ENCODE assay signal across 8 cellular contexts in genomic region chr16:70523621-70524405, GRCh38. TPM values are rescaled to one million over a fixed set of nuclear protein-coding genes. Genes with fewer than 3 reads are reported as not detected.
DNase-seq lines count a peak whose midpoint lies in the region; ATAC-seq and TF ChIP-seq lines count a peak whose summit lies in the region.

Gene SF3B3 (plus strand): TSS chr16:70523816. CDS start chr16:70526657, 2,841 bp downstream.

- H3K9ac ChIP-seq in ES-I3 (ENCODE audit: low read depth, low read length) (peak within 1 kb of the TSS; percentile 100), rectal smooth muscle tissue (ENCODE audit: low read length) (peak within 1 kb of the TSS; percentile 81)

- peaks cover 44% of the 10 kb centered on the region for H3K4me1 Mint-ChIP-seq in T-helper 1 cell treated with Interleukin-12 subunit alpha and Interleukin-12 subunit beta and Interleukin-4 antibody, amounts not matched to agents 30 μg/mL and 1 μg/mL, for 36 hours (ENCODE audit: low read depth)

- peak within 1 kb of the TSS; percentile 99 for H3K27ac ChIP-seq in HEK293 (ENCODE audit: extremely low read depth, low read depth, low read length)
- H3K27ac ChIP-seq in ascending aorta = peak within 1 kb of the TSS; percentile 86 to 95
- peak within 1 kb of the TSS; percentile 73 for H3K27ac ChIP-seq in rectal smooth muscle tissue (ENCODE audit: low read depth, low read length)

- peak within 1 kb of the TSS; percentile 98 for H3K27ac Mint-ChIP-seq in T-helper 1 cell treated with Interleukin-12 subunit alpha and Interleukin-12 subunit beta and Interleukin-4 antibody, amounts not matched to agents 30 μg/mL and 1 μg/mL, for 36 hours

- H3K4me3 ChIP-seq in HEK293 (ENCODE audit: low read depth, low read length) = peak within 1 kb of the TSS; percentile 91
- peak within 1 kb of the TSS; percentile 66 to 89 for H3K4me3 ChIP-seq in ascending aorta
- H3K4me3 ChIP-seq in rectal smooth muscle tissue (ENCODE audit: low read length) = peak within 1 kb of the TSS; percentile 90

- intact Hi-C loops in ascending aorta (cut with DNase I) = no loop called here

- H3K27me3 Mint-ChIP-seq in T-helper 1 cell treated with Interleukin-12 subunit alpha and Interleukin-12 subunit beta and Interleukin-4 antibody, amounts not matched to agents 30 μg/mL and 1 μg/mL, for 36 hours (ENCODE audit: low read depth) = no peaks in the 10 kb centered on the region

- H3K27me3 ChIP-seq in ascending aorta = no peaks in the 10 kb centered on the region
- no peaks in the 10 kb centered on the region for H3K27me3 ChIP-seq in rectal smooth muscle tissue (ENCODE audit: control insufficient read depth, insufficient read depth, low read length)

- ATAC-seq in GM18873 (IDR thresholded peaks at IDR 0.05; ENCODE audit: low FRiP score, unreplicated experiment) = no peak

- peaks cover 40% of the 10 kb centered on the region for H3K36me3 Mint-ChIP-seq in T-helper 1 cell treated with Interleukin-12 subunit alpha and Interleukin-12 subunit beta and Interleukin-4 antibody, amounts not matched to agents 30 μg/mL and 1 μg/mL, for 36 hours (ENCODE audit: low read depth)

- no peaks in the 10 kb centered on the region for H3K9me3 ChIP-seq in ES-I3 (ENCODE audit: control insufficient read depth, insufficient read depth, low read length)
- H3K9me3 ChIP-seq in HEK293 (ENCODE audit: control insufficient read depth, insufficient read depth, low read depth, low read length) = no peaks in the 10 kb centered on the region
- no peaks in the 10 kb centered on the region for H3K9me3 ChIP-seq in ascending aorta

- no peaks in the 10 kb centered on the region for H3K9me3 Mint-ChIP-seq in T-helper 1 cell treated with Interleukin-12 subunit alpha and Interleukin-12 subunit beta and Interleukin-4 antibody, amounts not matched to agents 30 μg/mL and 1 μg/mL, for 36 hours

- POLR2A ChIA-PET in HEK293 (lab: Yijun Ruan, JAX) = interaction anchor here (0.6 to 5.9 kb wide), 8 partner anchors 10 to 250 kb away, joined by 3 to 42 read pairs (median 5); partner anchors contain the start of gene DDX19A

- H3K4me3 Mint-ChIP-seq in T-helper 1 cell treated with Interleukin-12 subunit alpha and Interleukin-12 subunit beta and Interleukin-4 antibody, amounts not matched to agents 30 μg/mL and 1 μg/mL, for 36 hours = peak within 1 kb of the TSS; percentile 96

- peak; percentile 59 for DNase-seq in NCI-H128 (lab: John Stamatoyannopoulos, UW; ENCODE audit: unreplicated experiment)
- DNase-seq in ascending aorta (ENCODE audit: low spot score in 2 of 2) = peak in 1 of 2 donors; percentile 82
- DNase-seq in hepatic stellate cell (ENCODE audit: low spot score) = peak; percentile 60

- peaks cover 14% of the 10 kb centered on the region; the same call in 1 of the 2 replicates for H3K4me1 ChIP-seq in ES-I3 (ENCODE audit: insufficient read depth, low read length)
- H3K4me1 ChIP-seq in HEK293 (ENCODE audit: control insufficient read depth, insufficient read depth, low read length) = peaks cover 12% of the 10 kb centered on the region
- peaks cover 8 to 25% of the 10 kb centered on the region in 2 donors for H3K4me1 ChIP-seq in ascending aorta
- H3K4me1 ChIP-seq in rectal smooth muscle tissue (ENCODE audit: control insufficient read depth, insufficient read depth, low read length) = peaks cover 14% of the 10 kb centered on the region

- CTCF ChIA-PET in HEK293 (lab: Yijun Ruan, JAX) = interaction anchor here (0.6 kb wide), 2 partner anchors 53 to 68 kb away, joined by 3 to 4 read pairs; no protein-coding TSS in a partner anchor

- peaks cover 20% of the 10 kb centered on the region for H3K36me3 ChIP-seq in ES-I3 (ENCODE audit: insufficient read depth, low read length)
- peaks cover 12 to 40% of the 10 kb centered on the region in 2 experiments for H3K36me3 ChIP-seq in HEK293 (ENCODE audit: control insufficient read depth in 2 of 2, insufficient read depth in 1 of 2, low read length in 2 of 2)
- peaks cover 5 to 24% of the 10 kb centered on the region in 2 donors for H3K36me3 ChIP-seq in ascending aorta
- peaks cover 3% of the 10 kb centered on the region for H3K36me3 ChIP-seq in rectal smooth muscle tissue (ENCODE audit: control insufficient read depth, insufficient read depth, low read length)

- TF ChIP-seq CTCF in HEK293 (tag by site-specific recombination; IDR thresholded peaks at IDR 0.05) = no peak
- no peak for TF ChIP-seq CTCF in ascending aorta (IDR thresholded peaks at IDR 0.05)

TF ChIP-seq in HEK293, 187 proteins besides CTCF, POLR2A, EP300 and RAD21 (continues in another document):
- TF ChIP-seq ZNF518A (tag by site-specific recombination; conservative IDR thresholded peaks at IDR 0.05; ENCODE audit: low read depth) (peak; percentile 57; the same call in 1 of the 2 replicates), PATZ1 (tag by site-specific recombination; IDR thresholded peaks at IDR 0.05) (peak; percentile 63), SCRT1 (tag by site-specific recombination; IDR thresholded peaks at IDR 0.05; ENCODE audit: borderline replicate concordance) (no peak), ZNF692 (tag by site-specific recombination; IDR thresholded peaks at IDR 0.05) (peak; percentile 52), ZNF335 (tag by site-specific recombination; conservative IDR thresholded peaks at IDR 0.05) (peak; percentile 100)

RNA-seq across cellular contexts. Expression of gene SF3B3, which starts in this region (rescaled TPM):
- 31.2 TPM for total RNA-seq in ascending aorta
